Comparison of ENCODE assay signal across 8 cellular contexts in genomic region chr9:2018764-2019548, GRCh38. TPM values are rescaled to one million over a fixed set of nuclear protein-coding genes. Genes with fewer than 3 reads are reported as not detected.
DNase-seq lines count a peak whose midpoint lies in the region; ATAC-seq and TF ChIP-seq lines count a peak whose summit lies in the region.

No MANE protein-coding gene starts in this region.

- 31 to 38% methylated on average over 6 of the region's 6 CpGs for WGBS in heart right ventricle, 2 donors
- WGBS in urinary bladder: 51% methylated on average over 6 of the region's 6 CpGs

- H3K36me3 ChIP-seq in heart right ventricle: no peaks in the 10 kb centered on the region
- H3K36me3 ChIP-seq in ascending aorta: no peaks in the 10 kb centered on the region
- no peaks in the 10 kb centered on the region for H3K36me3 ChIP-seq in lower lobe of right lung
- H3K36me3 ChIP-seq in urinary bladder (ENCODE audit: insufficient read depth): no peaks in the 10 kb centered on the region

- H3K27me3 ChIP-seq in heart right ventricle (no peaks in the 10 kb centered on the region), ascending aorta (no peaks in the 10 kb centered on the region), lower lobe of right lung (ENCODE audit: low read depth) (no peaks in the 10 kb centered on the region)

- H3K9me3 ChIP-seq in heart right ventricle (no peaks in the 10 kb centered on the region), ascending aorta (no peaks in the 10 kb centered on the region), lower lobe of right lung (no peaks in the 10 kb centered on the region)

- intact Hi-C loops in heart right ventricle (cut with DNase I): loop anchor here in 6 of 10 donors (5.0 to 10.0 kb wide), 9 partner anchors 33 to 828 kb away; partner anchors contain the start of gene PUM3 (in 1 of the 6)
- intact Hi-C loops in cardiac septum (cut with DNase I): loop anchor here (5.0 to 10.0 kb wide), 2 partner anchors 38 to 826 kb away; partner anchors contain the start of gene PUM3
- intact Hi-C loops in ascending aorta (cut with DNase I): loop anchor here (5.0 kb wide), 1 partner anchor 1267 kb away; no protein-coding TSS in a partner anchor
- intact Hi-C loops in lower lobe of right lung (cut with DNase I): no loop called here

- H3K27ac ChIP-seq in heart right ventricle (peak overlapping the region in 9 of 10 donors; percentile 93 to 99 (median 97)), ascending aorta (peak overlapping the region; percentile 99 to 100), lower lobe of right lung (peak overlapping the region; percentile 98), urinary bladder (ENCODE audit: low read depth) (no peak overlapping the region)

- H3K4me3 ChIP-seq in heart right ventricle: peak overlapping the region in 9 of 10 donors; percentile 62 to 97 (median 88)
- H3K4me3 ChIP-seq in ascending aorta: peak overlapping the region; percentile 92 to 96
- peak overlapping the region; percentile 93 for H3K4me3 ChIP-seq in lower lobe of right lung
- H3K4me3 ChIP-seq in urinary bladder (ENCODE audit: low read depth, low read length): peak overlapping the region; percentile 88

- DNase-seq in heart right ventricle (no peak), cardiac septum (ENCODE audit: low spot score) (no peak), ascending aorta (ENCODE audit: low spot score in 2 of 2) (no peak), lower lobe of right lung (no peak), putamen (ENCODE audit: low spot score) (no peak)
- no peak for DNase-seq in activated CD4-positive, alpha-beta T cell treated with anti-CD3 and anti-CD28 coated beads, Interleukin-2, amount 50 U/mL, for 1 hour

- ATAC-seq in heart right ventricle: no peak
- no peak for ATAC-seq in lower lobe of right lung
- ATAC-seq in GM18502 (IDR thresholded peaks at IDR 0.05; ENCODE audit: poor library complexity, unreplicated experiment): no peak

- no peak for TF ChIP-seq CTCF in heart right ventricle (IDR thresholded peaks at IDR 0.05)
- TF ChIP-seq CTCF in ascending aorta (IDR thresholded peaks at IDR 0.05): no peak
- no peak for TF ChIP-seq CTCF in lower lobe of right lung (IDR thresholded peaks at IDR 0.05)

- H3K4me1 ChIP-seq in heart right ventricle: peaks cover 10 to 65% (median 57%) of the 10 kb centered on the region in 9 donors
- peaks cover under 1 to 46% of the 10 kb centered on the region in 2 donors for H3K4me1 ChIP-seq in ascending aorta
- H3K4me1 ChIP-seq in lower lobe of right lung: peaks cover 59% of the 10 kb centered on the region
- peaks cover 2% of the 10 kb centered on the region for H3K4me1 ChIP-seq in urinary bladder (ENCODE audit: insufficient read depth)

RNA-seq across cellular contexts. Expression of gene SMARCA2, which starts 3.8 kb away (rescaled TPM):
- total RNA-seq in heart right ventricle (100 to 1,000 TPM in 6 of 10 donors, 10 to 100 TPM in 4; 76.1 to 140 (median 114) TPM), cardiac septum (105 TPM), ascending aorta (160 TPM), lower lobe of right lung (147 TPM), urinary bladder (183 TPM)
- polyA plus RNA-seq in heart right ventricle (10 to 100 TPM; 26.5 to 33.1 TPM), urinary bladder (73.2 TPM)
